Comparison of ENCODE assay signal across 8 cellular contexts in the genomic region with DNA sequence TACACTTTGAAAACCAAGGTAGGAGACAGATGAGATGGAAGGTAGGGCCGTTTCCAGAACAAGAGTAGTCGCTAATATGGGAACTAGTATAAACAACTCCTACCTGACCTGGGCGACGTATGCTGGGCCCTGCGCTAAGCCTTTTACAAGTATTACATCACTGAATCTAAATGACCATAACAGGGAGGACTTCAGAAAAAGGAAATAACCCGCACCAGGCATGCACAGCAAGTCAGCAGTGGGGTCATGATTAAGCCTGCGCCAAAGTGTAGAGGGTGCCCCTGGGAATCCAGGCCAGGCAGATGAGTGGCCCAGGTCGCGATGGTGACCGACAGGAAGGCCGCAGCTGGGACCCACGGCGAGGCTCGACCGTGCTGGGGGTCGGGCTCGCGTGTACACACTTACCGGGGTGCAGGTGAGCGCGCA. TPM values are rescaled to one million over a fixed set of nuclear protein-coding genes. Genes with fewer than 3 reads are reported as not detected.
DNase-seq lines count a peak whose midpoint lies in the region; ATAC-seq and TF ChIP-seq lines count a peak whose summit lies in the region.

No MANE protein-coding gene starts in this region.

- TF ChIP-seq CTCF in Calu3 (IDR thresholded peaks at IDR 0.05; ENCODE audit: unreplicated experiment) (no peak), testis (IDR thresholded peaks at IDR 0.05) (no peak)

- no peaks in the 10 kb centered on the region for H3K36me3 ChIP-seq in testis (ENCODE audit: low read depth, missing control alignments)

- BruUV-seq in Calu3 (replicated peaks; lab: Mats Ljungman, UMichigan): no TSS peak

- no peaks in the 10 kb centered on the region for H3K27me3 ChIP-seq in testis

- no peaks in the 10 kb centered on the region for H3K9me3 Mint-ChIP-seq in Calu3 (ENCODE audit: low read depth, unreplicated experiment)
- no peaks in the 10 kb centered on the region for H3K9me3 Mint-ChIP-seq in activated T-helper 2 cell treated with anti-CD3 and anti-CD28 coated beads, Interferon-gamma antibody, Interleukin-2, Interleukin-4, amounts not matched to agents 10 μg/mL and 5 μg/mL and 100 μg/mL, durations not matched to agents 14 hours and 24 hours and 36 hours

- no peak for DNase-seq in Calu3
- DNase-seq in activated T-helper 2 cell treated with anti-CD3 and anti-CD28 coated beads, Interferon-gamma antibody, Interleukin-2, Interleukin-4, amounts not matched to agents 10 μg/mL and 5 μg/mL and 100 μg/mL, durations not matched to agents 14 hours and 24 hours and 36 hours (ENCODE audit: low spot score): no peak
- peak; percentile 59 for DNase-seq in islet precursor cell
- DNase-seq in testis: no peak
- no peak for DNase-seq in activated CD4-positive, alpha-beta T cell treated with anti-CD3 and anti-CD28 coated beads for 1 hour
- DNase-seq in NK-92 treated with Interleukin-12 subunit alpha and Interleukin-12 subunit beta, amount 100 ng/mL, for 24 hours (lab: John Stamatoyannopoulos, UW): no peak

- no peaks in the 10 kb centered on the region for H3K9me3 ChIP-seq in testis

- WGBS in testis, 2 donors: 5 to 12% methylated on average over 6 to 21 of the region's 21 CpGs

- peaks cover 10% of the 10 kb centered on the region for H3K4me1 ChIP-seq in testis

- intact Hi-C loops in Calu3 (cut with micrococcal nuclease; ENCODE audit: unreplicated experiment): no loop called here
- intact Hi-C loops in activated T-helper 2 cell treated with anti-CD3 and anti-CD28 coated beads, Interferon-gamma antibody, Interleukin-2, Interleukin-4, amounts not matched to agents 10 μg/mL and 5 μg/mL and 100 μg/mL, durations not matched to agents 14 hours and 24 hours and 36 hours (cut with micrococcal nuclease): loop anchor here (1.0 to 10.0 kb wide), 5 partner anchors 20 to 902 kb away; partner anchors contain the start of genes GMIP, PBX4, ZNF14 and ZNF737
- intact Hi-C loops in testis (cut with DNase I; ENCODE audit: low total_unique reads): no loop called here

- CTCF ChIA-PET in Calu3 (lab: Charles Lee): no interaction called here

- H3K4me3 ChIP-seq in testis: peak overlapping the region; percentile 93 to 95

- H3K27ac ChIP-seq in testis: peak overlapping the region in 1 of 2 donors; percentile 95

- H3K27me3 Mint-ChIP-seq in Calu3 (ENCODE audit: unreplicated experiment): no peaks in the 10 kb centered on the region
- H3K27me3 Mint-ChIP-seq in activated T-helper 2 cell treated with anti-CD3 and anti-CD28 coated beads, Interferon-gamma antibody, Interleukin-2, Interleukin-4, amounts not matched to agents 10 μg/mL and 5 μg/mL and 100 μg/mL, durations not matched to agents 14 hours and 24 hours and 36 hours (ENCODE audit: low read depth): no peaks in the 10 kb centered on the region

- peak overlapping the region; percentile 84 for H3K27ac Mint-ChIP-seq in Calu3 (ENCODE audit: unreplicated experiment)
- H3K27ac Mint-ChIP-seq in activated T-helper 2 cell treated with anti-CD3 and anti-CD28 coated beads, Interferon-gamma antibody, Interleukin-2, Interleukin-4, amounts not matched to agents 10 μg/mL and 5 μg/mL and 100 μg/mL, durations not matched to agents 14 hours and 24 hours and 36 hours: peak overlapping the region; percentile 94

- ATAC-seq in HG03520 (IDR thresholded peaks at IDR 0.05; ENCODE audit: unreplicated experiment): peak; percentile 2
- ATAC-seq in HG02678 (IDR thresholded peaks at IDR 0.05; ENCODE audit: unreplicated experiment): no peak

- peak overlapping the region; percentile 96 for H3K4me3 Mint-ChIP-seq in Calu3 (ENCODE audit: low read depth, unreplicated experiment)
- peak overlapping the region; percentile 89 for H3K4me3 Mint-ChIP-seq in activated T-helper 2 cell treated with anti-CD3 and anti-CD28 coated beads, Interferon-gamma antibody, Interleukin-2, Interleukin-4, amounts not matched to agents 10 μg/mL and 5 μg/mL and 100 μg/mL, durations not matched to agents 14 hours and 24 hours and 36 hours (ENCODE audit: low read depth)

- peaks cover 34% of the 10 kb centered on the region for H3K36me3 Mint-ChIP-seq in Calu3 (ENCODE audit: insufficient read depth, unreplicated experiment)
- H3K36me3 Mint-ChIP-seq in activated T-helper 2 cell treated with anti-CD3 and anti-CD28 coated beads, Interferon-gamma antibody, Interleukin-2, Interleukin-4, amounts not matched to agents 10 μg/mL and 5 μg/mL and 100 μg/mL, durations not matched to agents 14 hours and 24 hours and 36 hours (ENCODE audit: low read depth): peaks cover 42% of the 10 kb centered on the region

- peaks cover 18% of the 10 kb centered on the region for H3K4me1 Mint-ChIP-seq in Calu3 (ENCODE audit: low read depth, unreplicated experiment)
- peaks cover 18% of the 10 kb centered on the region for H3K4me1 Mint-ChIP-seq in activated T-helper 2 cell treated with anti-CD3 and anti-CD28 coated beads, Interferon-gamma antibody, Interleukin-2, Interleukin-4, amounts not matched to agents 10 μg/mL and 5 μg/mL and 100 μg/mL, durations not matched to agents 14 hours and 24 hours and 36 hours (ENCODE audit: low read depth)

- TF ChIP-seq POLR2A in testis (IDR thresholded peaks at IDR 0.05): no peak

RNA-seq across cellular contexts. Expression of gene ATP13A1, which starts 0.6 kb away (rescaled TPM):
- total RNA-seq in Calu3 (2022): 60.2 and 65.4 TPM in 2 replicates
- total RNA-seq in activated T-helper 2 cell treated with anti-CD3 and anti-CD28 coated beads, Interferon-gamma antibody, Interleukin-2, Interleukin-4, amounts not matched to agents 10 μg/mL and 5 μg/mL and 100 μg/mL, durations not matched to agents 14 hours and 24 hours and 36 hours: 71.6 and 74.8 TPM in 2 replicates
- 100 to 1,000 TPM; 292 to 360 TPM for total RNA-seq in testis
- 64.1 TPM for polyA plus RNA-seq in testis (ENCODE audit: insufficient read depth, low read depth, low replicate concordance)

RNA-seq across cellular contexts. Expression of gene ZNF101, which starts 5.8 kb away (rescaled TPM):
- 8.3 and 10.2 TPM in 2 replicates for total RNA-seq in Calu3 (2022)
- total RNA-seq in activated T-helper 2 cell treated with anti-CD3 and anti-CD28 coated beads, Interferon-gamma antibody, Interleukin-2, Interleukin-4, amounts not matched to agents 10 μg/mL and 5 μg/mL and 100 μg/mL, durations not matched to agents 14 hours and 24 hours and 36 hours: 31.8 and 32.1 TPM in 2 replicates
- 10 to 100 TPM in 1 of 2 donors, 1 to 10 TPM in 1; 9.2 to 12.0 TPM for total RNA-seq in testis
- 15.6 TPM for polyA plus RNA-seq in testis (ENCODE audit: insufficient read depth, low read depth, low replicate concordance)

RNA-seq across cellular contexts. Expression of gene GMIP, which starts 19.4 kb away (rescaled TPM):
- total RNA-seq in Calu3 (2022) (17.2 and 17.3 TPM in 2 replicates), testis (10 to 100 TPM; 13.4 to 15.2 TPM)
- total RNA-seq in activated T-helper 2 cell treated with anti-CD3 and anti-CD28 coated beads, Interferon-gamma antibody, Interleukin-2, Interleukin-4, amounts not matched to agents 10 μg/mL and 5 μg/mL and 100 μg/mL, durations not matched to agents 14 hours and 24 hours and 36 hours: 66.0 and 67.5 TPM in 2 replicates
- polyA plus RNA-seq in testis (ENCODE audit: insufficient read depth, low read depth, low replicate concordance): 8.8 TPM

RNA-seq across cellular contexts. Expression of gene LPAR2, which starts 34.9 kb away (rescaled TPM):
- 25.0 and 27.3 TPM in 2 replicates for total RNA-seq in Calu3 (2022)
- 28.9 and 29.8 TPM in 2 replicates for total RNA-seq in activated T-helper 2 cell treated with anti-CD3 and anti-CD28 coated beads, Interferon-gamma antibody, Interleukin-2, Interleukin-4, amounts not matched to agents 10 μg/mL and 5 μg/mL and 100 μg/mL, durations not matched to agents 14 hours and 24 hours and 36 hours
- 100 to 1,000 TPM; 181 to 224 TPM for total RNA-seq in testis
- 73.9 TPM for polyA plus RNA-seq in testis (ENCODE audit: insufficient read depth, low read depth, low replicate concordance)

RNA-seq across cellular contexts. Expression of gene PBX4, which starts 44.4 kb away (rescaled TPM):
- total RNA-seq in Calu3 (2022) (5.1 and 6.0 TPM in 2 replicates), testis (10 to 100 TPM; 16.2 to 28.3 TPM)
- total RNA-seq in activated T-helper 2 cell treated with anti-CD3 and anti-CD28 coated beads, Interferon-gamma antibody, Interleukin-2, Interleukin-4, amounts not matched to agents 10 μg/mL and 5 μg/mL and 100 μg/mL, durations not matched to agents 14 hours and 24 hours and 36 hours: 23.4 and 24.8 TPM in 2 replicates
- polyA plus RNA-seq in testis (ENCODE audit: insufficient read depth, low read depth, low replicate concordance): 18.0 TPM
